21 cellular contexts compared by ENCODE assay signal in the genomic region with DNA sequence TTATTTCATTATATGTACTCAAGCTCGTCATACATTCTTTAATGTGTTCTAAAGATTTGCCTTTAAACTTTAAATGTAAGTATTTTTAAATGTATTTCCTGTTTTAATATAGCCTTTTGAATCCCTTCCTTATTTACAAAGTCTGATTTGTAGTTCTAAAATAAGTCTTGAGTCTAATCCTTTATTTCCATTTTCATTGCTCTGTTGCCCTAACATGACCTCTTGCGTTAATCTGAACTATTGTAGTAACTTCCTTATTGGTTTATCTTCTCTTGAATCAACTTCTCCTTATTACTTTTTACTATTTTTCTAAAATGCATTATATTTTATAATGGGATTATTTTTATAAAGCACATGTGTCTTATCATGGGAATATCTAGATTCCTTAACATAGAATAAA. TPM values are rescaled to one million over a fixed set of nuclear protein-coding genes. Genes with fewer than 3 reads are reported as not detected.
"Had no signal": no experiment of that assay in that cellular context is flagged by ENCODE, and none has a peak within 500 bp of the region (broad histone marks: within the 10 kb centered on the region; RNA-seq: fewer than 3 reads in every experiment).

No MANE protein-coding gene starts in this region.

- H3K79me2 ChIP-seq: hepatocyte had no signal

- H3K4me2 ChIP-seq: hepatocyte, neural progenitor cell had no signal

- H3K4me3 ChIP-seq: body of pancreas, colonic mucosa, esophagus squamous epithelium, hepatocyte, left lung, neural progenitor cell, ovary, thoracic aorta had no signal

- ATAC-seq: activated naive CD4-positive, alpha-beta T cell treated with anti-CD3 and anti-CD28 coated beads, Interleukin-2, amount 50 U/mL, for 72 hours; activated T-cell treated with anti-CD3 and anti-CD28 coated beads, Interleukin-2, amount 50 U/mL, for 72 hours; body of pancreas; left lung; stimulated activated effector memory CD8-positive, alpha-beta T cell treated with anti-CD3 and anti-CD28 coated beads, Interleukin-12 subunit alpha, Interleukin-12 subunit beta, amount 100 ng/mL, for 72 hours had no signal

- DNase-seq: activated B cell treated with CpG ODN at 0.5 μM for 24 hours; activated CD4-positive, alpha-beta T cell treated with anti-CD3 and anti-CD28 coated beads, Interleukin-2, amount 10 ng/mL, durations not matched to agents 24 days and 14 days; activated CD8-positive, alpha-beta memory T cell treated with anti-CD3 and anti-CD28 coated beads, Interleukin-2, amount 50 U/mL, for 48 hours; activated gamma-delta T cell; activated T-cell treated with anti-CD3 and anti-CD28 coated beads, Interleukin-2, amount 50 U/mL, for 72 hours; body of pancreas; caudate nucleus; colonic mucosa; esophagus squamous epithelium; islet precursor cell; left lung; mammary epithelial cell; naive B cell; ovary had no signal

- H3K9me3 ChIP-seq: body of pancreas, colonic mucosa, esophagus squamous epithelium, left lung, ovary, thoracic aorta had no signal

- FAIRE-seq: endothelial cell of umbilical vein, urothelium cell line had no signal

- H3K27ac ChIP-seq: body of pancreas, colonic mucosa, esophagus squamous epithelium, hepatocyte, left lung, neural progenitor cell, ovary, thoracic aorta had no signal

- H3K9ac ChIP-seq: neural progenitor cell had no signal

- H3K36me3 ChIP-seq: colonic mucosa, esophagus squamous epithelium, left lung, ovary, thoracic aorta had no signal

- H3K27me3 ChIP-seq: body of pancreas, colonic mucosa, esophagus squamous epithelium, hepatocyte, left lung, neural progenitor cell, ovary had no signal

- H2AFZ ChIP-seq: hepatocyte, neural progenitor cell had no signal

- H3K4me1 ChIP-seq: body of pancreas, colonic mucosa, esophagus squamous epithelium, neural progenitor cell had no signal

RNA-seq across cellular contexts. Expression of a gene that starts 24.0 kb away (rescaled TPM):
- total RNA-seq: body of pancreas had no signal
